18 cellular contexts compared by ENCODE assay signal in genomic region chr4:144666539-144667175, GRCh38. TPM values are rescaled to one million over a fixed set of nuclear protein-coding genes. Genes with fewer than 3 reads are reported as not detected.
DNase-seq lines count a peak whose midpoint lies in the region; ATAC-seq, FAIRE-seq and TF ChIP-seq lines count a peak whose summit lies in the region.
"Had no signal": no experiment of that assay in that cellular context is flagged by ENCODE, and none has a peak within 500 bp of the region (broad histone marks: within the 10 kb centered on the region; RNA-seq: fewer than 3 reads in every experiment).

No MANE protein-coding gene starts in this region.

- H3K9me2 ChIP-seq in PC-9 (ENCODE audit: insufficient read depth), result no peaks in the 10 kb centered on the region

- no peaks in the 10 kb centered on the region for H4K20me1 ChIP-seq in keratinocyte (ENCODE audit: control insufficient read depth, extremely low read depth, insufficient read depth, low read length)
- H4K20me1 ChIP-seq in PC-9 (ENCODE audit: insufficient read depth), result no peaks in the 10 kb centered on the region

- in situ Hi-C loops in astrocyte of the spinal cord (cut with HindIII; ENCODE audit: low sequenced_read_pairs), result no loop called here

- dilution Hi-C loops in keratinocyte (cut with MboI; ENCODE audit: extremely low pct_ligation_motif_present, low sequenced_read_pairs), result no loop called here

- ATAC-seq in HG02678 (IDR thresholded peaks at IDR 0.05; ENCODE audit: unreplicated experiment) (no peak), GM19463 (IDR thresholded peaks at IDR 0.05; ENCODE audit: unreplicated experiment) (no peak)
- ATAC-seq: activated CD4-positive, CD25-positive, alpha-beta regulatory T cell treated with anti-CD3 and anti-CD28 coated beads, Interleukin-2, amount 50 U/mL, for 24 hours; activated naive CD8-positive, alpha-beta T cell treated with anti-CD3 and anti-CD28 coated beads, Interleukin-2, amount 50 U/mL, for 24 hours; GM12878; left ventricle myocardium superior had no signal

- no peak overlapping the region for H3K27ac ChIP-seq in keratinocyte (ENCODE audit: control insufficient read depth, insufficient read depth, low read length)
- H3K27ac ChIP-seq in PC-9, result no peak overlapping the region
- H3K27ac ChIP-seq: neural progenitor cell had no signal

- H3K4me1 ChIP-seq in keratinocyte (ENCODE audit: control insufficient read depth, extremely low read depth, insufficient read depth, low read length) (peaks cover 3% of the 10 kb centered on the region), PC-9 (replicated peaks; ENCODE audit: insufficient read depth) (no peaks in the 10 kb centered on the region)

- no peaks in the 10 kb centered on the region for H3F3A ChIP-seq in PC-9 (ENCODE audit: insufficient read depth, low read depth)

- CTCF ChIA-PET in PC-9 (lab: Charles Lee), result no interaction called here

- POLR2A ChIA-PET in PC-9 (lab: Charles Lee; ENCODE audit: unreplicated experiment), result no interaction called here

- DNase-seq in A172 (ENCODE audit: low spot score) (peak; percentile 80), HFF-Myc (ENCODE audit: extremely low read depth, low read depth) (peak; percentile 50), astrocyte of the spinal cord (ENCODE audit: low read depth, low spot score) (peak; percentile 78), keratinocyte (ENCODE audit: low read depth, low spot score) (peak; percentile 5), PC-9 (no peak), mesenteric fat pad (ENCODE audit: low spot score) (no peak)
- DNase-seq: 8988T; activated naive CD8-positive, alpha-beta T cell treated with anti-CD3 and anti-CD28 coated beads, Interleukin-2, amount 50 U/mL, for 24 hours; DMS 273 treated with DMSO at 0.1 percent for 48 hours; head of caudate nucleus; left ventricle myocardium superior; MM.1S; SW 1271 had no signal

- no peak overlapping the region for H3K9ac ChIP-seq in keratinocyte (ENCODE audit: control insufficient read depth, extremely low read depth, insufficient read depth, low read length)
- H3K9ac ChIP-seq: neural progenitor cell had no signal

- intact Hi-C loops in PC-9 (cut with micrococcal nuclease; ENCODE audit: unreplicated experiment), result no loop called here

- no peak overlapping the region for H3K4me2 ChIP-seq in keratinocyte (ENCODE audit: control insufficient read depth, extremely low read depth, insufficient read depth, low read depth, low read length)
- H3K4me2 ChIP-seq in PC-9, result no peak overlapping the region
- H3K4me2 ChIP-seq: neural progenitor cell had no signal

- no peaks in the 10 kb centered on the region for H3K9me1 ChIP-seq in keratinocyte (ENCODE audit: control insufficient read depth, extremely low read depth, insufficient read depth, low read length)

- H2AFZ ChIP-seq in keratinocyte (ENCODE audit: control insufficient read depth, low read length), result no peak overlapping the region
- no peak overlapping the region for H2AFZ ChIP-seq in PC-9
- H2AFZ ChIP-seq: neural progenitor cell had no signal

- no TSS peak for BruUV-seq in PC-9 (replicated peaks; lab: Mats Ljungman, UMichigan)

- H3K9me3 ChIP-seq in keratinocyte (ENCODE audit: control insufficient read depth, low read depth, low read length) (no peaks in the 10 kb centered on the region), PC-9 (ENCODE audit: insufficient read depth, low read depth) (no peaks in the 10 kb centered on the region)

- FAIRE-seq in keratinocyte (lab: Jason Lieb, UNC), result no peak
- FAIRE-seq: GM12878 had no signal

- H3K79me2 ChIP-seq in keratinocyte (ENCODE audit: control insufficient read depth, insufficient read depth, low read length), result no peaks in the 10 kb centered on the region
- no peaks in the 10 kb centered on the region for H3K79me2 ChIP-seq in PC-9 (ENCODE audit: low read depth)

- H3K36me3 ChIP-seq in keratinocyte (ENCODE audit: control insufficient read depth in 2 of 2, extremely low read depth in 1 of 2, insufficient read depth in 2 of 2, low read length in 2 of 2) (no peaks in the 10 kb centered on the region), PC-9 (ENCODE audit: low read depth) (no peaks in the 10 kb centered on the region)
- H3K36me3 ChIP-seq: neural progenitor cell had no signal

- H3K27me3 ChIP-seq in keratinocyte (ENCODE audit: control insufficient read depth, extremely low read depth, insufficient read depth, low read length), result no peaks in the 10 kb centered on the region
- no peaks in the 10 kb centered on the region for H3K27me3 ChIP-seq in PC-9 (ENCODE audit: insufficient read depth, low read depth)
- H3K27me3 ChIP-seq: neural progenitor cell had no signal

- H3K4me3 ChIP-seq in HFF-Myc (replicated peaks; ENCODE audit: low read depth, low read length) (no peak overlapping the region), astrocyte of the spinal cord (ENCODE audit: low read depth, low read length) (no peak overlapping the region), keratinocyte (ENCODE audit: control insufficient read depth in 2 of 3, extremely low read depth in 1 of 3, insufficient read depth in 2 of 3, low read depth in 1 of 3, low read length in 3 of 3) (no peak overlapping the region), PC-9 (no peak overlapping the region)
- H3K4me3 ChIP-seq: GM12878, neural progenitor cell had no signal

- TF ChIP-seq CTCF in HFF-Myc (IDR thresholded peaks at IDR 0.05; ENCODE audit: low read depth, low read length, missing control alignments) (no peak), astrocyte of the spinal cord (IDR thresholded peaks at IDR 0.05; ENCODE audit: low read depth, low read length) (no peak), keratinocyte (optimal IDR thresholded peaks at IDR 0.05 in 1 of 3, IDR thresholded peaks at IDR 0.05 in 1 of 3, conservative IDR thresholded peaks at IDR 0.05 in 1 of 3; ENCODE audit: extremely low read depth in 1 of 3, insufficient read depth in 2 of 3, low read length in 3 of 3) (no peak), PC-9 (conservative IDR thresholded peaks at IDR 0.05) (no peak)

RNA-seq across cellular contexts. Expression of gene HHIP, which starts 20.7 kb away (rescaled TPM):
- total RNA-seq in A172 (2014; rRNA removed; shearing (Covaris generic)), result 0.19 and 0.47 TPM in 2 replicates
- polyA plus RNA-seq in keratinocyte, result 0.08 to 0.44 TPM (median 0.20 TPM) in 3 replicates
- polyA plus RNA-seq in keratinocyte (2011; ENCODE audit: low read depth), result 0.85 TPM
- 0.04 and 0.06 TPM in 2 replicates for polyA plus RNA-seq in keratinocyte (2011; cell fraction: cytosol; rRNA removed)
- 0.03 and 0.19 TPM in 2 replicates for polyA plus RNA-seq in keratinocyte (2011; cell fraction: nucleus; rRNA removed)
- 0.07 and 0.71 TPM in 2 replicates for polyA plus RNA-seq in keratinocyte (2012; ENCODE audit: low replicate concordance)
- polyA minus RNA-seq in keratinocyte, result 0.10 to 0.13 TPM in 2 of 3 replicates, not detected in the other
- polyA minus RNA-seq in keratinocyte (2011; cell fraction: cytosol; rRNA and poly(A)+ RNA removed), result not detected
- polyA minus RNA-seq in keratinocyte (2011; cell fraction: nucleus; rRNA and poly(A)+ RNA removed), result not detected in 2 replicates
- total RNA-seq in PC-9 (2021), result 0.05 TPM in 1 of 2 replicates, not detected in the other
- 0.06 TPM for total RNA-seq in mesenteric fat pad
- total RNA-seq: left ventricle myocardium superior had no signal

Comparison
In these comparisons a context has a peak if more than half of its experiments do, and no peak if none do; other contexts are left out.
1. DNase-seq: peak in A172 (single experiment), HFF-Myc (single experiment), astrocyte of the spinal cord (single experiment) and keratinocyte (single experiment); none in PC-9 (0 of 2) and mesenteric fat pad (single experiment).